ENCODE assay signal across 9 cellular contexts in the genomic region with DNA sequence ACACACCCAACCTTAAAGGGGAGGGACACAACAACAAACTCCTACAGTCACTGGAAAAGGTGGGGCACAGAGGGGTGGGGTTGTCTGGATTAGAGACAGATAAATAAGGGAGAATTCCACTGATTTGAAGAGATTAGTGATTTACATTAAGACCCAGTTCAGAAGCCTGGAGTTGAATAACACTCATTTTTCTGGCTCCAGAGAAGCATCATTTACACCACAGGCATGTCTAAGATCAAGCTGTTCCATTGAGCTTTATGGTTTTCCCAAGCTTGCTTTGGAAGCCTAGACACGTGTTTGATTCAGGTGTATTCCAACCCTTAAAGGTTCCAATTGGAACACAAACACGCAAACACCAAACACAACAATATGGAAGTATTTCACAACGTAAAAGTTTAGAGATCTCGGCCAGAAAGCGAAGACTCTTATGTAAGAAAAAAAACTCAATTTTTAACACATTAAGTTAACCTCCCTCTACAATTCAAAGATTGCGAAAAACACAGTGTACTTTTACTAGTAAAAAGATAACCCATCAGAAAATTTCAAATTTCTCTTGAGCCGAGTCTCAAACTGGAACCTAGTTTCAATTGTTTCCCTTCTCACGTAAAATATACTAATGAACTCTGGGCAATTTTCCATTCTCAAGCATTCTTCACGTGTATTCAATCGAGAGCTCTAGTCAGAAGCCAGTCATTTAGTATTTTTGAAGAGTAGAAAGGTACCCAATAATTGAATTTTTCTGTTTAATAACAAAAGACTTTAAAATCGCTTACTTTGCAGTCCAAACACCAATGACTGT. TPM values are rescaled to one million over a fixed set of nuclear protein-coding genes. Genes with fewer than 3 reads are reported as not detected.
A peak's percentile ranks its signal among the peaks of the same experiment; 100 is the strongest.
DNase-seq lines count a peak whose midpoint lies in the region; ATAC-seq, FAIRE-seq and TF ChIP-seq lines count a peak whose summit lies in the region.
"Had no signal": no experiment of that assay in that cellular context is flagged by ENCODE, and none has a peak within 500 bp of the region (broad histone marks: within the 10 kb centered on the region; RNA-seq: fewer than 3 reads in every experiment).

No MANE protein-coding gene starts in this region.

- peaks cover 5 to 32% of the 10 kb centered on the region in 2 experiments for H3K36me3 ChIP-seq in HCT116 (ENCODE audit: control insufficient read depth in 1 of 2, insufficient read depth in 2 of 2, low read length in 2 of 2)

- H3K9me3 ChIP-seq in A549 (no peaks in the 10 kb centered on the region), HCT116 (ENCODE audit: control insufficient read depth in 1 of 2, insufficient read depth in 1 of 2, low read depth in 1 of 2, low read length in 2 of 2) (no peaks in the 10 kb centered on the region)

- intact Hi-C loops in HCT116 (cut with micrococcal nuclease), result loop anchor here (5.0 kb wide), 1 partner anchor 113 kb away; no protein-coding TSS in a partner anchor

- H2AFZ ChIP-seq in HCT116 (ENCODE audit: low read depth, low read length, poor library complexity, severe bottlenecking), result no peak overlapping the region

- no peak for FAIRE-seq in A549 (lab: Jason Lieb, UNC)

- 2% methylated on average over 11 of the region's 11 CpGs for WGBS in A549 (ENCODE audit: missing lambda C conversion rate)

- RAD21 ChIA-PET in HCT116 (lab: Charles Lee; ENCODE audit: low non-redundant PET in 1 of 2, low total read pairs in 2 of 2, uncharacterized antibody in 2 of 2, unreplicated experiment in 2 of 2), result no interaction called here

- in situ Hi-C loops in GM13976 (cut with MboI; ENCODE audit: low sequenced_read_pairs, unreplicated experiment), result no loop called here

- peaks cover 72% of the 10 kb centered on the region for H3K79me2 ChIP-seq in HCT116 (ENCODE audit: insufficient read depth, low read length)

- CTCF ChIA-PET in A549 (lab: Yijun Ruan, JAX) (interaction anchor here (1.0 to 1.4 kb wide), 2 partner anchors 8 to 23 kb away, joined by 3 to 5 read pairs; no protein-coding TSS in a partner anchor), HCT116 (lab: Charles Lee) (no interaction called here)

- TF ChIP-seq POLR2A in A549 (IDR thresholded peaks at IDR 0.05; ENCODE audit: low read length) (no peak), HCT116 (IDR thresholded peaks at IDR 0.05; ENCODE audit: borderline replicate concordance, extremely low read depth, insufficient read depth, insufficient read length) (no peak)

- peak overlapping the region; percentile 100 for H3K9ac ChIP-seq in HCT116 (ENCODE audit: low read length)

- H3K4me1 ChIP-seq in A549, result peaks cover 36% of the 10 kb centered on the region
- peaks cover 24 to 60% of the 10 kb centered on the region in 2 experiments for H3K4me1 ChIP-seq in HCT116 (ENCODE audit: control insufficient read depth in 1 of 2, insufficient read depth in 2 of 2, low read length in 2 of 2)

- no peak for TF ChIP-seq RAD21 in A549 (conservative IDR thresholded peaks at IDR 0.05 in 1 of 2, IDR thresholded peaks at IDR 0.05 in 1 of 2)
- TF ChIP-seq RAD21 in HCT116 (IDR thresholded peaks at IDR 0.05; ENCODE audit: low read depth), result no peak

- BruUV-seq in HCT116 (replicated peaks; lab: Mats Ljungman, UMichigan), result no TSS peak

- peak overlapping the region; percentile 76 for H3K4me2 ChIP-seq in A549
- peak overlapping the region; percentile 87 for H3K4me2 ChIP-seq in HCT116 (ENCODE audit: low read length)

- DNase-seq in A549 (ENCODE audit: low read depth in 1 of 2, low spot score in 1 of 2) (no peak), HCT116 (ENCODE audit: low read depth, low spot score) (no peak), astrocyte of the hippocampus (ENCODE audit: low read depth, low spot score) (peak; percentile 56), medulla oblongata (ENCODE audit: extremely low spot score) (peak; percentile 32), kidney glomerular epithelial cell (lab: John Stamatoyannopoulos, UW) (no peak), GM13976 (ENCODE audit: low spot score) (no peak)
- DNase-seq: head of caudate nucleus had no signal

- H4K20me1 ChIP-seq in HCT116 (ENCODE audit: insufficient read depth), result peaks cover 63% of the 10 kb centered on the region

- H3K9me2 ChIP-seq in HCT116 (ENCODE audit: insufficient read depth), result no peaks in the 10 kb centered on the region

- POLR2A ChIA-PET in A549 (lab: Yijun Ruan, JAX) (interaction anchor here (2.6 kb wide), 1 partner anchor 7 kb away, joined by 25 read pairs; no protein-coding TSS in a partner anchor), HCT116 (lab: Charles Lee) (interaction anchor here (0.6 to 0.7 kb wide), 2 partner anchors 9 to 276 kb away, joined by 3 to 4 read pairs; no protein-coding TSS in a partner anchor)

- H3K27ac ChIP-seq in A549, result peak overlapping the region in 1 of 2 experiments; percentile 97; a peak in 3 of 6 replicates
- H3K27ac ChIP-seq in HCT116 (ENCODE audit: low read depth, low read length), result peak overlapping the region; percentile 2; the same call in 1 of the 2 replicates

- H3K4me3 ChIP-seq in A549, result peak overlapping the region; percentile 99
- H3K4me3 ChIP-seq in HCT116 (replicated peaks in 1 of 2; ENCODE audit: low read depth in 1 of 2, low read length in 2 of 2), result peak overlapping the region; percentile 69 to 85

- H3K27me3 ChIP-seq in HCT116 (ENCODE audit: insufficient read depth, low read length), result no peaks in the 10 kb centered on the region

- ATAC-seq in A549, result no peak
- ATAC-seq in HCT116, result no peak
- no peak for ATAC-seq in esophagus mucosa
- no peak for ATAC-seq in HG03108 (IDR thresholded peaks at IDR 0.05; ENCODE audit: unreplicated experiment)

- no peak for TF ChIP-seq EP300 in A549 (IDR thresholded peaks at IDR 0.05)

- TF ChIP-seq CTCF in A549 (IDR thresholded peaks at IDR 0.05) (no peak), HCT116 (IDR thresholded peaks at IDR 0.05 in 2 of 3, conservative IDR thresholded peaks at IDR 0.05 in 1 of 3; ENCODE audit: borderline replicate concordance in 1 of 3, insufficient read depth in 1 of 3, low read depth in 2 of 3, low read length in 2 of 3) (no peak), GM13976 (IDR thresholded peaks at IDR 0.05; ENCODE audit: borderline replicate concordance, control extremely low read depth, extremely low read depth, insufficient read depth, missing control alignments) (no peak)

TF ChIP-seq in A549, 52 proteins besides CTCF, POLR2A, EP300 and RAD21 (continues in another document):
- TF ChIP-seq JUNB (IDR thresholded peaks at IDR 0.05) (no peak), BHLHE40 (IDR thresholded peaks at IDR 0.05; ENCODE audit: low read depth, low read length) (no peak), HEYL (CRISPR knock-in tag; IDR thresholded peaks at IDR 0.05) (no peak), NPAS2 (CRISPR knock-in tag; IDR thresholded peaks at IDR 0.05; ENCODE audit: borderline replicate concordance) (no peak), JUN (IDR thresholded peaks at IDR 0.05) (no peak), ZFP36 (IDR thresholded peaks at IDR 0.05; ENCODE audit: borderline replicate concordance, partially characterized antibody) (no peak), ZSCAN20 (CRISPR knock-in tag; IDR thresholded peaks at IDR 0.05) (no peak)
- TF ChIP-seq, protein P1, sequence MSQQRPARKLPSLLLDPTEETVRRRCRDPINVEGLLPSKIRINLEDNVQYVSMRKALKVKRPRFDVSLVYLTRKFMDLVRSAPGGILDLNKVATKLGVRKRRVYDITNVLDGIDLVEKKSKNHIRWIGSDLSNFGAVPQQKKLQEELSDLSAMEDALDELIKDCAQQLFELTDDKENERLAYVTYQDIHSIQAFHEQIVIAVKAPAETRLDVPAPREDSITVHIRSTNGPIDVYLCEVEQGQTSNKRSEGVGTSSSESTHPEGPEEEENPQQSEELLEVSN (IDR thresholded peaks at IDR 0.05; ENCODE audit: borderline replicate concordance, low read depth), result no peak

TF ChIP-seq in HCT116, 20 proteins besides CTCF, POLR2A, EP300 and RAD21:
- no peak for TF ChIP-seq CEBPB (IDR thresholded peaks at IDR 0.05; ENCODE audit: low read depth)
- TF ChIP-seq ELF1 (IDR thresholded peaks at IDR 0.05; ENCODE audit: borderline replicate concordance, low read depth), result no peak
- TF ChIP-seq POLR2AphosphoS5 (IDR thresholded peaks at IDR 0.05; ENCODE audit: low read depth, low read length), result no peak
- no peak for TF ChIP-seq SIN3A (IDR thresholded peaks at IDR 0.05; ENCODE audit: low read depth)
- TF ChIP-seq, protein P2, sequence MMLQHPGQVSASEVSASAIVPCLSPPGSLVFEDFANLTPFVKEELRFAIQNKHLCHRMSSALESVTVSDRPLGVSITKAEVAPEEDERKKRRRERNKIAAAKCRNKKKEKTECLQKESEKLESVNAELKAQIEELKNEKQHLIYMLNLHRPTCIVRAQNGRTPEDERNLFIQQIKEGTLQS (IDR thresholded peaks at IDR 0.05), result no peak
- no peak for TF ChIP-seq CBX3 (IDR thresholded peaks at IDR 0.05; ENCODE audit: low read depth)
- TF ChIP-seq ZFX (IDR thresholded peaks at IDR 0.05), result no peak
- no peak for TF ChIP-seq TCF7L2 (IDR thresholded peaks at IDR 0.05; ENCODE audit: borderline replicate concordance, extremely low read depth, insufficient read depth, insufficient read length)

RNA-seq across cellular contexts. Expression of a gene that starts 2.1 kb away (rescaled TPM):
- polyA plus RNA-seq in A549 (2011; rRNA removed) (186 and 273 TPM in 2 replicates), A549 (2017; fragmentation: RNase III; extraction: RNeasy Plus Mini Kit Qiagen cat#74134 plus additional on column Dnase treatment) (180 to 204 TPM (median 193 TPM) in 3 replicates)
- polyA plus RNA-seq in A549 (2012; cell fraction: cytosol; rRNA removed), result 125 and 182 TPM in 2 replicates
- polyA plus RNA-seq in A549 (2012; cell fraction: nucleus; rRNA removed), result 115 and 156 TPM in 2 replicates
- polyA minus RNA-seq in A549 (2011; rRNA and poly(A)+ RNA removed), result 238 and 248 TPM in 2 replicates
- total RNA-seq in HCT116 (2021; ENCODE audit: unreplicated experiment) (172 TPM), esophagus mucosa (86.0 TPM)
- 155 and 228 TPM in 2 replicates for polyA plus RNA-seq in HCT116 (2012)

Comparison
In these comparisons a context has a peak if more than half of its experiments do, and no peak if none do; other contexts are left out.
1. DNase-seq: peak in astrocyte of the hippocampus (single experiment) and medulla oblongata (single experiment); none in A549 (0 of 2), HCT116 (single experiment), kidney glomerular epithelial cell (single experiment) and GM13976 (single experiment).